In the genomic region with DNA sequence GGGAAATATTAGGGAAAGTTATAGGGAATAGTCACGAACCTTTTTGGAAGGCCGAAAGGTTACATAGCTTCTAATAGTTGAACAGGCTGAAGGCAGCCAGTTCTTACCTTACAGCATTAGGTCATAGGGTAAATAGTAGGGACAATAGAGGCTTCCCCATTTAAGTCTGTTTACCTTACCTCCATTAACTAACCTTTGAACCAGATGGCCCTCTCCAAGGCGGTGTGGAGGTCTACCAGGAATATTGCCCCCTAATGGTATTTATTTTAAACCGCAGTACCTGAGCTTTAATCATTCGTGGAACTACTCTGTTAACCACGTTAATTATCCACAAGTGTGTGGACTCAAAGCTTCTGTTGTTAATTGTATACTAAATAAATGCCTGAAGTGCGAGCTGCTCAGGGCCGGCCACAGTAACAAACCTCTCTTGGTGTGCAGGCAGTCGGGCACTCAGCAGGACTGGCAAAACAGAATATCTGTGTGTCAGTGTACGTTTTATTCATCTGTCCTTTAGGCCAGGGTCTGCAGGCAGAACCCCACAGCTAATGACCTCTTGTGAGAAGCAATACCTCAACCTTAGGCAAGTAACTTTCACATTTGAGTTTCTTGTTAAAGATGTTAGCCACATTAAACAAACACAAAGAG, we compare ENCODE assay signal across 27 cellular contexts.
DNase-seq lines count a peak whose midpoint lies in the region; ATAC-seq and TF ChIP-seq lines count a peak whose summit lies in the region.
"Had no signal": no experiment of that assay in that cellular context is flagged by ENCODE, and none has a peak within 500 bp of the region (broad histone marks: within the 10 kb centered on the region; RNA-seq: fewer than 3 reads in every experiment).

No MANE protein-coding gene starts in this region.

- H3K4me3 ChIP-seq in Panc1 (ENCODE audit: low read depth in 2 of 2, low read length in 2 of 2) = no peak overlapping the region
- H3K4me3 ChIP-seq: gastrocnemius medialis, left lung, SK-N-MC, smooth muscle cell, thyroid gland had no signal

- TF ChIP-seq CTCF in Panc1 (IDR thresholded peaks at IDR 0.05) = peak; percentile 33

- no peaks in the 10 kb centered on the region for H3K4me1 ChIP-seq in Panc1 (ENCODE audit: control insufficient read depth, insufficient read depth, low read length)
- H3K4me1 ChIP-seq: gastrocnemius medialis, left lung, thyroid gland had no signal

- H3K36me3 ChIP-seq in Panc1 (ENCODE audit: control insufficient read depth, insufficient read depth, low read length) = no peaks in the 10 kb centered on the region
- H3K36me3 ChIP-seq: gastrocnemius medialis, left lung, thyroid gland had no signal

- CTCF ChIA-PET in Panc1 (lab: Charles Lee) = no interaction called here

- no peaks in the 10 kb centered on the region for H3K4me1 Mint-ChIP-seq in activated naive CD8-positive, alpha-beta T cell treated with anti-CD3 and anti-CD28 coated beads for 36 hours
- H3K4me1 Mint-ChIP-seq: CD4-positive, CD25-positive, alpha-beta regulatory T cell; naive thymus-derived CD4-positive, alpha-beta T cell; stimulated activated naive CD8-positive, alpha-beta T cell treated with anti-CD3 and anti-CD28 coated beads, Interleukin-15, amount 100 ng/mL, for 72 hours had no signal

- peaks cover 9% of the 10 kb centered on the region; the same call in 1 of the 2 replicates for H3K27me3 ChIP-seq in Panc1 (ENCODE audit: control insufficient read depth, insufficient read depth, low read length)
- H3K27me3 ChIP-seq: gastrocnemius medialis, left lung, thyroid gland had no signal

- H3K9me3 ChIP-seq in Panc1 (ENCODE audit: control insufficient read depth, insufficient read depth, low read depth, low read length) = no peaks in the 10 kb centered on the region
- H3K9me3 ChIP-seq: gastrocnemius medialis, left lung, thyroid gland had no signal

- no peak for ATAC-seq in Panc1
- ATAC-seq in HG02884 (IDR thresholded peaks at IDR 0.05; ENCODE audit: unreplicated experiment) = no peak
- no peak for ATAC-seq in GM21576 (IDR thresholded peaks at IDR 0.05; ENCODE audit: unreplicated experiment)
- ATAC-seq: gastrocnemius medialis; left lung; naive thymus-derived CD4-positive, alpha-beta T cell; stimulated activated naive CD8-positive, alpha-beta T cell treated with anti-CD3 and anti-CD28 coated beads, Interleukin-15, amount 100 ng/mL, for 72 hours; T-helper 17 cell had no signal

- in situ Hi-C loops in Panc1 (cut with HindIII; ENCODE audit: low pct_unique_long_range_greater_than_20kb, low sequenced_read_pairs) = no loop called here

- peak; percentile 94 for DNase-seq in DMS153 (lab: John Stamatoyannopoulos, UW)
- peak; percentile 12 for DNase-seq in HuH-7 (ENCODE audit: low spot score)
- DNase-seq in Panc1 (ENCODE audit: low read depth, low spot score) = no peak
- DNase-seq in left kidney (ENCODE audit: low read depth, low spot score) = peak; percentile 43
- no peak for DNase-seq in activated naive CD8-positive, alpha-beta T cell treated with anti-CD3 and anti-CD28 coated beads for 36 hours
- DNase-seq in foreskin melanocyte = no peak
- DNase-seq: activated CD4-positive, alpha-beta T cell treated with anti-CD3 and anti-CD28 coated beads for 4 hours; activated CD8-positive, alpha-beta memory T cell treated with anti-CD3 and anti-CD28 coated beads for 24 hours; activated gamma-delta T cell; caudate nucleus; CD4-positive, CD25-positive, alpha-beta regulatory T cell; cortex of kidney; gastrocnemius medialis; left lung; naive thymus-derived CD4-positive, alpha-beta T cell; NCI-H1436; NCI-H524; retina; stimulated activated CD4-positive, alpha-beta T cell treated with anti-CD3 and anti-CD28 coated beads, Interleukin-1b, Interleukin-23, amount 100 ng/mL, for 48 hours; stimulated activated CD8-positive, alpha-beta memory T cell treated with anti-CD3 and anti-CD28 coated beads, Interleukin-4, amount 100 ng/mL, for 48 hours; stimulated activated naive CD8-positive, alpha-beta T cell treated with anti-CD3 and anti-CD28 coated beads, Interleukin-15, amount 100 ng/mL, for 72 hours; T-helper 17 cell; thyroid gland had no signal

- no peaks in the 10 kb centered on the region for H3K9me3 Mint-ChIP-seq in activated naive CD8-positive, alpha-beta T cell treated with anti-CD3 and anti-CD28 coated beads for 36 hours
- H3K9me3 Mint-ChIP-seq: naive thymus-derived CD4-positive, alpha-beta T cell; stimulated activated naive CD8-positive, alpha-beta T cell treated with anti-CD3 and anti-CD28 coated beads, Interleukin-15, amount 100 ng/mL, for 72 hours had no signal

- no peak overlapping the region for H3K4me3 Mint-ChIP-seq in activated naive CD8-positive, alpha-beta T cell treated with anti-CD3 and anti-CD28 coated beads for 36 hours
- H3K4me3 Mint-ChIP-seq: CD4-positive, CD25-positive, alpha-beta regulatory T cell; naive thymus-derived CD4-positive, alpha-beta T cell; stimulated activated naive CD8-positive, alpha-beta T cell treated with anti-CD3 and anti-CD28 coated beads, Interleukin-15, amount 100 ng/mL, for 72 hours; T-helper 17 cell had no signal

- no peak overlapping the region for H3K27ac Mint-ChIP-seq in activated naive CD8-positive, alpha-beta T cell treated with anti-CD3 and anti-CD28 coated beads for 36 hours
- H3K27ac Mint-ChIP-seq: CD4-positive, CD25-positive, alpha-beta regulatory T cell; naive thymus-derived CD4-positive, alpha-beta T cell; stimulated activated naive CD8-positive, alpha-beta T cell treated with anti-CD3 and anti-CD28 coated beads, Interleukin-15, amount 100 ng/mL, for 72 hours; T-helper 17 cell had no signal

- BruUV-seq in Panc1 (replicated peaks; lab: Mats Ljungman, UMichigan) = no TSS peak

- no peaks in the 10 kb centered on the region for H3K36me3 Mint-ChIP-seq in activated naive CD8-positive, alpha-beta T cell treated with anti-CD3 and anti-CD28 coated beads for 36 hours
- H3K36me3 Mint-ChIP-seq: CD4-positive, CD25-positive, alpha-beta regulatory T cell had no signal

- intact Hi-C loops in Panc1 (cut with micrococcal nuclease; ENCODE audit: unreplicated experiment) = no loop called here

- POLR2A ChIA-PET in Panc1 (lab: Charles Lee) = no interaction called here

- H3K27me3 Mint-ChIP-seq in activated naive CD8-positive, alpha-beta T cell treated with anti-CD3 and anti-CD28 coated beads for 36 hours = peaks cover 5% of the 10 kb centered on the region

- no peak overlapping the region for H3K27ac ChIP-seq in Panc1 (ENCODE audit: low read length)
- H3K27ac ChIP-seq: gastrocnemius medialis, left lung, SK-N-MC, thyroid gland had no signal

Comparison
In these comparisons a context has a peak if more than half of its experiments do, and no peak if none do; other contexts are left out.
1. DNase-seq: peak in DMS153 (single experiment), HuH-7 (single experiment) and left kidney (single experiment); none in Panc1 (single experiment), activated naive CD8-positive, alpha-beta T cell treated with anti-CD3 and anti-CD28 coated beads for 36 hours (single experiment) and foreskin melanocyte (single experiment).